ENCODE assay signal across 8 cellular contexts in the genomic region with DNA sequence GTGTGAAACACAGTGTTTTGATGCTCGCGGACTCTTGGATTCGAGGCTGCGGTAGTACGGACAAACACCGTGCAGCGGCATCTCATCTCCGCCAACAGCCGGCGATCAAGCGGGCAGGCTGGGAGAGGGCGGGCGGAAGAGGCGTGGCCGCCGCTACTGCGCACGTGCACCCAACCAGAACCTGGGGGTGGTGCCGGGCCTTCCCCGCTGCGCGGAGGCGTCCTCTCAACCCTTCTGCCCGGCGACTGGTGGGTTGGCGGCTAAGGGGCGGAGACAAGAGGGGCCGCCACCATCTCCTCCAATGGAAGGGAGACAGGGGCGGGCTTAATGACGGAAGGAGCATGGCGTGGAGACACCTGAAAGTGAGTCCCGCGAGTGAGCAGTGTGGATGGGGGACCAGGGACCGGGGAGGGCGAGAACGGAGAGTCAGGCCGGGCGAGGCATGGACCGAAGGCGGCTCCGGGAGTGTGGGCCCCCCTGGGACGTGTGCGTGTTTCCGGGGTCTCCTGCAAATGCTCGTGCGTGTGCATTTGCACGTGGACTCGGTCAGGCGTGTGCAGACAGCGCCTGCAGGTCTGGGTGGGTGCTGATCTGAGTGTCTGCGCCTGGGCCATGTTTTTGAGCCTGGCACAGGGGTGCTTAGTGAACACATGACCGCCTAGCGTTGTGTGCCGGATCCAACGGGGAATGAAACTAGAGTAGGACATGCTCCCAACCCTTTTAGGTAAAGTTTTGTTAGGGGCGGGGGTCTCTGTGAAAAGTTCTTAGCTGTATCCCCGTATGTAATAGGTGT. TPM values are rescaled to one million over a fixed set of nuclear protein-coding genes. Genes with fewer than 3 reads are reported as not detected.
DNase-seq lines count a peak whose midpoint lies in the region; ATAC-seq and FAIRE-seq lines count a peak whose summit lies in the region.

DHODH (plus strand) TSS at position 321 of the 793 bp plus-strand sequence; CDS start at position 342, 21 bp downstream.

- DNase-seq in NCI-H524 treated with DMSO at 0.1 percent for 48 hours (lab: John Stamatoyannopoulos, UW) (peak; percentile 91), kidney tubule cell (ENCODE audit: low spot score) (peak; percentile 99)
- DNase-seq in activated CD4-positive, alpha-beta T cell treated with anti-CD3 and anti-CD28 coated beads for 36 hours: peak; percentile 99
- DNase-seq in stimulated activated CD4-positive, alpha-beta T cell treated with anti-CD3 and anti-CD28 coated beads, Interleukin-1b, Interleukin-23, amount 100 ng/mL, for 24 hours (ENCODE audit: low read depth in 4 of 4, low spot score in 1 of 4): peak; percentile 92 to 97 (median 95)

- 0 out of 2 replicates have a peak, but pooled peaks cover 3% of the 10 kb centered on the region for H3K36me3 ChIP-seq in BLaER1

- ATAC-seq in GM19324 (IDR thresholded peaks at IDR 0.05; ENCODE audit: low FRiP score, unreplicated experiment): peak; percentile 99
- ATAC-seq in HG03460 (IDR thresholded peaks at IDR 0.05; ENCODE audit: unreplicated experiment): peak; percentile 99
- peak; percentile 99 for ATAC-seq in activated CD4-positive, alpha-beta T cell treated with anti-CD3 and anti-CD28 coated beads for 36 hours

- no peaks in the 10 kb centered on the region for H3K27me3 Mint-ChIP-seq in activated CD4-positive, alpha-beta T cell treated with anti-CD3 and anti-CD28 coated beads for 36 hours

- FAIRE-seq in colon (lab: Jason Lieb, UNC): peak; percentile 41

- peak within 1 kb of the TSS; percentile 96 for H3K27ac Mint-ChIP-seq in activated CD4-positive, alpha-beta T cell treated with anti-CD3 and anti-CD28 coated beads for 36 hours

- H3K4me1 Mint-ChIP-seq in activated CD4-positive, alpha-beta T cell treated with anti-CD3 and anti-CD28 coated beads for 36 hours: peaks cover 21% of the 10 kb centered on the region

- no peaks in the 10 kb centered on the region for H3K27me3 ChIP-seq in BLaER1

- no peaks in the 10 kb centered on the region for H3K9me3 ChIP-seq in BLaER1

- peaks cover 15% of the 10 kb centered on the region for H3K36me3 Mint-ChIP-seq in activated CD4-positive, alpha-beta T cell treated with anti-CD3 and anti-CD28 coated beads for 36 hours (ENCODE audit: low read depth)

- no peaks in the 10 kb centered on the region for H3K9me3 Mint-ChIP-seq in activated CD4-positive, alpha-beta T cell treated with anti-CD3 and anti-CD28 coated beads for 36 hours (ENCODE audit: low read depth)

- intact Hi-C loops in activated CD4-positive, alpha-beta T cell treated with anti-CD3 and anti-CD28 coated beads for 36 hours (cut with DNase I, micrococcal nuclease): loop anchor here (1.0 to 10.0 kb wide), 11 partner anchors 85 to 1204 kb away; partner anchors contain the start of genes DHX38 (in 2 of the 2), TXNL4B (in 2 of the 2), CMTR2 (in 1 of the 2) and IST1 (in 1 of the 2)

- POLR2A ChIA-PET in activated CD4-positive, alpha-beta T cell treated with anti-CD3 and anti-CD28 coated beads for 36 hours (lab: Charles Lee): interaction anchor here (1.7 kb wide), 1 partner anchor 10 kb away, joined by 3 read pairs; no protein-coding TSS in a partner anchor

- CTCF ChIA-PET in activated CD4-positive, alpha-beta T cell treated with anti-CD3 and anti-CD28 coated beads for 36 hours (lab: Charles Lee): no interaction called here

- H3K4me3 ChIP-seq in BLaER1: peak within 1 kb of the TSS; percentile 89

- H3K9ac ChIP-seq in BLaER1: peak within 1 kb of the TSS; percentile 92

- peak within 1 kb of the TSS; percentile 94 for H3K4me3 Mint-ChIP-seq in activated CD4-positive, alpha-beta T cell treated with anti-CD3 and anti-CD28 coated beads for 36 hours

- no peaks in the 10 kb centered on the region for H4K20me1 ChIP-seq in BLaER1

- H3K4me2 ChIP-seq in BLaER1: peak within 1 kb of the TSS; percentile 97

- H3K27ac ChIP-seq in BLaER1: peak within 1 kb of the TSS; percentile 94

- H3K4me1 ChIP-seq in BLaER1: peaks cover 54% of the 10 kb centered on the region

RNA-seq across cellular contexts. Expression of gene DHODH, which starts in this region (rescaled TPM):
- total RNA-seq in activated CD4-positive, alpha-beta T cell treated with anti-CD3 and anti-CD28 coated beads for 36 hours: 10 to 100 TPM; 15.5 to 21.4 TPM

Comparison
In these comparisons a context has a peak if more than half of its experiments do, and no peak if none do; other contexts are left out.
1. Peak in every context shown above with its lines: DNase-seq, ATAC-seq, H3K4me3 ChIP-seq and H3K27ac ChIP-seq.